Comparison of ENCODE assay signal across 19 cellular contexts in genomic region chr10:67843284-67843683, GRCh38. TPM values are rescaled to one million over a fixed set of nuclear protein-coding genes. Genes with fewer than 3 reads are reported as not detected.
DNase-seq lines count a peak whose midpoint lies in the region; ATAC-seq and TF ChIP-seq lines count a peak whose summit lies in the region.
"Had no signal": no experiment of that assay in that cellular context is flagged by ENCODE, and none has a peak within 500 bp of the region (broad histone marks: within the 10 kb centered on the region; RNA-seq: fewer than 3 reads in every experiment).

No MANE protein-coding gene starts in this region.

- no peak for TF ChIP-seq POLR2A in stomach (IDR thresholded peaks at IDR 0.05)

- H4K20me1 ChIP-seq in hepatocyte (ENCODE audit: insufficient read depth, poor library complexity, severe bottlenecking), result no peaks in the 10 kb centered on the region
- H4K20me1 ChIP-seq: BLaER1 had no signal

- 93% methylated on average over 2 of the region's 2 CpGs for WGBS in hepatocyte (ENCODE audit: low lambda C conversion rate, missing lambda C conversion rate)
- 58 to 91% (median 60%) methylated on average over 1 to 2 of the region's 2 CpGs for WGBS in stomach, 5 donors

- peak; percentile 32 for ATAC-seq in mucosa of descending colon

- DNase-seq in hepatocyte (ENCODE audit: low spot score) (no peak), mucosa of descending colon (no peak), stomach (no peak), HuH-7 (ENCODE audit: low spot score) (no peak), DMS153 (lab: John Stamatoyannopoulos, UW) (no peak)
- DNase-seq in activated T-cell treated with anti-CD3 and anti-CD28 coated beads, Interleukin-2, amount 50 U/mL, for 48 hours, result no peak
- DNase-seq: 8988T; ACHN; BE2C; C1 segment of cervical spinal cord; CD4-positive, alpha-beta memory T cell; CD4-positive, CD25-positive, alpha-beta regulatory T cell; CD8-positive, alpha-beta memory T cell; COR-L47; DMS 273 treated with DMSO at 0.1 percent for 48 hours; DMS79 treated with DMSO at 0.1 percent for 48 hours; GF-D8 had no signal

- H3K9me2 ChIP-seq in hepatocyte (replicated peaks; ENCODE audit: insufficient read depth), result no peaks in the 10 kb centered on the region

- H3K4me3 ChIP-seq in hepatocyte (no peak overlapping the region), mucosa of descending colon (no peak overlapping the region), stomach (no peak overlapping the region)
- H3K4me3 ChIP-seq: BLaER1 had no signal

- intact Hi-C loops in mucosa of descending colon (cut with DNase I, micrococcal nuclease), result no loop called here
- intact Hi-C loops in stomach (cut with DNase I; ENCODE audit: low total_unique reads), result no loop called here

- H3K36me3 ChIP-seq in hepatocyte (replicated peaks; ENCODE audit: insufficient read depth, low read depth), result no peaks in the 10 kb centered on the region
- no peaks in the 10 kb centered on the region for H3K36me3 ChIP-seq in mucosa of descending colon (ENCODE audit: low read depth)
- no peaks in the 10 kb centered on the region for H3K36me3 ChIP-seq in stomach
- H3K36me3 ChIP-seq: BE2C, BLaER1 had no signal

- H3K9me3 ChIP-seq in hepatocyte (ENCODE audit: low read depth) (no peaks in the 10 kb centered on the region), mucosa of descending colon (no peaks in the 10 kb centered on the region), stomach (peaks cover 0 to 9% (median 5%) of the 10 kb centered on the region in 4 donors)
- H3K9me3 ChIP-seq: BE2C had no signal

- no peak overlapping the region for H2AFZ ChIP-seq in hepatocyte

- TF ChIP-seq CTCF in hepatocyte (IDR thresholded peaks at IDR 0.05; ENCODE audit: poor library complexity) (no peak), mucosa of descending colon (IDR thresholded peaks at IDR 0.05) (no peak), stomach (IDR thresholded peaks at IDR 0.05) (no peak)

- no peak overlapping the region for H3K4me2 ChIP-seq in hepatocyte
- H3K4me2 ChIP-seq: BLaER1 had no signal

- H3K27me3 ChIP-seq in hepatocyte (no peaks in the 10 kb centered on the region), stomach (no peaks in the 10 kb centered on the region)
- H3K27me3 ChIP-seq: BE2C, BLaER1 had no signal

- H3K27ac ChIP-seq in hepatocyte (peak overlapping the region; percentile 74), stomach (peak overlapping the region in 4 of 5 donors; percentile 24 to 38 (median 32))
- H3K27ac ChIP-seq: BLaER1 had no signal

- no peaks in the 10 kb centered on the region for H3K79me2 ChIP-seq in hepatocyte

- H3K4me1 ChIP-seq in hepatocyte (ENCODE audit: insufficient read depth), result no peaks in the 10 kb centered on the region
- peaks cover 12% of the 10 kb centered on the region for H3K4me1 ChIP-seq in mucosa of descending colon (ENCODE audit: low read depth)
- peaks cover 0 to 2% (median under 1%) of the 10 kb centered on the region in 4 donors for H3K4me1 ChIP-seq in stomach
- H3K4me1 ChIP-seq: BE2C, BLaER1 had no signal

- no peak for TF ChIP-seq EP300 in stomach (IDR thresholded peaks at IDR 0.05)

RNA-seq across cellular contexts. Expression of gene DNAJC12, which starts 5.3 kb away (rescaled TPM):
- 13.4 and 16.7 TPM in 2 replicates for total RNA-seq in hepatocyte
- polyA plus RNA-seq in hepatocyte, result 6.2 and 8.1 TPM in 2 replicates
- 1 to 10 TPM; 6.3 to 8.8 (median 8.8) TPM for total RNA-seq in mucosa of descending colon
- total RNA-seq in stomach, result 10 to 100 TPM in 1 of 5 donors, 1 to 10 TPM in 1, under 1 TPM in 1, not detected in 2; 0.43 to 12.5 (median 9.5) TPM
- 1 to 10 TPM; 1.3 to 4.9 (median 3.7) TPM for polyA plus RNA-seq in stomach
- total RNA-seq: CD4-positive, alpha-beta memory T cell; CD4-positive, CD25-positive, alpha-beta regulatory T cell had no signal
- polyA plus RNA-seq: CD14-positive monocyte; CD8-positive, alpha-beta memory T cell had no signal

RNA-seq across cellular contexts. Expression of gene SIRT1, which starts 41.2 kb away (rescaled TPM):
- total RNA-seq in hepatocyte (21.2 and 24.3 TPM in 2 replicates), mucosa of descending colon (10 to 100 TPM; 15.2 to 42.2 (median 23.1) TPM), stomach (10 to 100 TPM; 16.7 to 41.4 (median 29.5) TPM)
- polyA plus RNA-seq in hepatocyte (7.8 and 14.7 TPM in 2 replicates), stomach (10 to 100 TPM in 1 of 3 donors, 1 to 10 TPM in 2; 7.7 to 12.4 (median 8.3) TPM)
